8 cellular contexts compared by ENCODE assay signal in the genomic region with DNA sequence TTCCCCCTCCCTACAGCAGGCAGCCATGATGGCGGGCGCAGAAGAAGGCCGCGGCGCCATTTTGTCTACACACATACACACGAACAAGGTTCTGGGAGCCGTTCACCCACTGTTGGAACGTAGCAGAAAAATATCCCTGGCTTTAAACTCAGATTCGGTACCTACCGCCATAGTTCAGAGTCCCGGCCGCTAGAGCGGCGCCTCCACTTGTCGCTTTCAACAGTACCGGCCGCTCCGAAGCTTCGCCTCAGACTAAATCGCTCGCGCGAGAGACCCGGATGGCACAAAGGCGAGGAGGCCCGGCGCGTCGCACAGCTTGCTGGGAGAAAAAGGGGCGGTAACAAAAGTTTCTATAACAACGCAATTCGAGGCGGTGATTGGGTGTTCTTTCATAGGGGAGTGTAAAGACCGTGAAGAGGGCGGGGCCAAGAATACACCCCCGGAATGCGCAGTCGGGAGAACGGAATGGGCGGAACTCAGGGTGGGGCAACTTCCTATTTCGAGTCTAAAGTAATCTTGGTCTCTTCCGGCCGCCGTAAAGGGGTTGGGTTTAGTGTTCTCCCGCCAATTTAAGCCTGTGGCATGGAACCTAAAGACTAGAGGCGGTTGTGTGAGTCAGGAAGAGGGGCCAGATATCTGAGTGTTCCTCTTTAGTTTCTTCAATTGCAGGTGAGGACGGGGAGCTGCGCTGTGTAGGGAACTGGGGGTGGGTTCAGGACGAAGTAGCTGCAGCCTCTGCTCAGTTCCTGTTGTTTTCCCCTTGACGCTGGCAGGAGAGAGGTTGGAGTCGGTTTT. TPM values are rescaled to one million over a fixed set of nuclear protein-coding genes. Genes with fewer than 3 reads are reported as not detected.
DNase-seq lines count a peak whose midpoint lies in the region; ATAC-seq and TF ChIP-seq lines count a peak whose summit lies in the region.

Gene KNTC1 (plus strand): TSS at position 567 of the 795 bp plus-strand sequence. CDS start 2,815 bp downstream, outside the sequence.
Gene RSRC2 (minus strand): TSS at position 254 of the 795 bp plus-strand sequence. CDS start 83 bp downstream, at position 171.

- H3K79me2 ChIP-seq in parathyroid adenoma, result peaks cover 30% of the 10 kb centered on the region

- peaks cover 39% of the 10 kb centered on the region for H3K4me1 ChIP-seq in adipocyte (ENCODE audit: control insufficient read depth, insufficient read depth, low read length)
- H3K4me1 ChIP-seq in cardiac muscle cell (ENCODE audit: low read depth), result peaks cover 19% of the 10 kb centered on the region
- H3K4me1 ChIP-seq in parathyroid adenoma, result peaks cover 5% of the 10 kb centered on the region
- H3K4me1 ChIP-seq in tibial nerve, result peaks cover 0 to 51% (median 33%) of the 10 kb centered on the region in 4 donors

- peak within 1 kb of the TSS; percentile 84 for H2AFZ ChIP-seq in parathyroid adenoma

- 0 to 1% methylated on average over 50 to 51 of the region's 51 CpGs for WGBS in tibial nerve, 2 donors

- peak within 1 kb of the TSS; percentile 88 for H3K4me2 ChIP-seq in parathyroid adenoma (ENCODE audit: low read length)

- H3K9me3 ChIP-seq in adipocyte (ENCODE audit: control insufficient read depth, low read length) (no peaks in the 10 kb centered on the region), cardiac muscle cell (ENCODE audit: low read depth) (no peaks in the 10 kb centered on the region), parathyroid adenoma (ENCODE audit: control insufficient read depth, low read length) (no peaks in the 10 kb centered on the region), tibial nerve (no peaks in the 10 kb centered on the region)

- peak within 1 kb of the TSS; percentile 99 for H3K9ac ChIP-seq in adipocyte (ENCODE audit: low read length)
- peak within 1 kb of the TSS; percentile 73 for H3K9ac ChIP-seq in parathyroid adenoma

- H3K36me3 ChIP-seq in adipocyte (ENCODE audit: control insufficient read depth, insufficient read depth, low read length, severe bottlenecking) (peaks cover 5% of the 10 kb centered on the region), cardiac muscle cell (peaks cover 9% of the 10 kb centered on the region), parathyroid adenoma (ENCODE audit: control insufficient read depth, insufficient read depth, low read length) (no peaks in the 10 kb centered on the region), tibial nerve (peaks cover 0 to 4% (median 0%) of the 10 kb centered on the region in 3 donors)

- TF ChIP-seq CTCF in GM12875 (IDR thresholded peaks at IDR 0.05; ENCODE audit: borderline replicate concordance, insufficient read depth, low read depth, low read length) (no peak), cardiac muscle cell (IDR thresholded peaks at IDR 0.05; ENCODE audit: low read depth, low read length) (no peak), parathyroid adenoma (IDR thresholded peaks at IDR 0.05) (peak; percentile 11), tibial nerve (IDR thresholded peaks at IDR 0.05) (peak in 2 of 5 experiments; percentile 34 to 44)

- ATAC-seq in HG02763 (IDR thresholded peaks at IDR 0.05; ENCODE audit: unreplicated experiment), result peak; percentile 91

- TF ChIP-seq POLR2A in tibial nerve (IDR thresholded peaks at IDR 0.05), result peak; percentile 94 to 95

- H3K27ac ChIP-seq in cardiac muscle cell (peak within 1 kb of the TSS; percentile 100), parathyroid adenoma (peak within 1 kb of the TSS; percentile 98), tibial nerve (peak within 1 kb of the TSS; percentile 95 to 98 (median 96))

- DNase-seq in NCI-H1417 treated with DMSO at 0.1 percent for 48 hours (lab: John Stamatoyannopoulos, UW), result peak; percentile 100
- peak; percentile 99 to 100 for DNase-seq in SW 1271 (lab: John Stamatoyannopoulos, UW)
- peak; percentile 100 for DNase-seq in adipocyte (ENCODE audit: low read depth)
- DNase-seq in cardiac muscle cell (ENCODE audit: low read depth in 1 of 2, low spot score in 1 of 2), result peak; percentile 100
- peak; percentile 98 to 99 for DNase-seq in tibial nerve (ENCODE audit: low spot score in 2 of 2)

- H3K4me3 ChIP-seq in GM12875 (ENCODE audit: low read depth, low read length) (peak within 1 kb of the TSS; percentile 75), adipocyte (ENCODE audit: low read length) (peak within 1 kb of the TSS; percentile 94), cardiac muscle cell (peak within 1 kb of the TSS; percentile 98), parathyroid adenoma (ENCODE audit: low read depth, low read length) (peak within 1 kb of the TSS; percentile 99), tibial nerve (peak within 1 kb of the TSS; percentile 52 to 77 (median 62))

- peak; percentile 93 to 100 for TF ChIP-seq EP300 in tibial nerve (IDR thresholded peaks at IDR 0.05)

- H3K27me3 ChIP-seq in adipocyte (replicated peaks; ENCODE audit: control insufficient read depth, insufficient read depth, low read length) (no peaks in the 10 kb centered on the region), cardiac muscle cell (no peaks in the 10 kb centered on the region), parathyroid adenoma (ENCODE audit: control insufficient read depth, insufficient read depth, low read length) (no peaks in the 10 kb centered on the region), tibial nerve (no peaks in the 10 kb centered on the region)

RNA-seq across cellular contexts. Expression of gene KNTC1, which starts in this region (rescaled TPM):
- total RNA-seq in cardiac muscle cell (15.0 and 24.3 TPM in 2 replicates), tibial nerve (10 to 100 TPM; 14.2 to 27.8 (median 19.7) TPM)
- polyA plus RNA-seq in cardiac muscle cell, result 17.4 and 18.1 TPM in 2 replicates

RNA-seq across cellular contexts. Expression of gene RSRC2, which starts in this region (rescaled TPM):
- total RNA-seq in cardiac muscle cell (48.3 and 102 TPM in 2 replicates), tibial nerve (100 to 1,000 TPM in 1 of 4 donors, 10 to 100 TPM in 3; 66.6 to 128 (median 80.7) TPM)
- polyA plus RNA-seq in cardiac muscle cell, result 72.2 and 129 TPM in 2 replicates

Comparison
In these comparisons a context has a peak if more than half of its experiments do, and no peak if none do; other contexts are left out.
1. Peak in every context shown above with its lines: DNase-seq, ATAC-seq, H3K4me3 ChIP-seq and H3K27ac ChIP-seq.